In genomic region chr20:63976980-63977391, GRCh38 we compare ENCODE assay signal across 12 cellular contexts. TPM values are rescaled to one million over a fixed set of nuclear protein-coding genes. Genes with fewer than 3 reads are reported as not detected.
DNase-seq lines count a peak whose midpoint lies in the region; ATAC-seq and TF ChIP-seq lines count a peak whose summit lies in the region.
"Had no signal": no experiment of that assay in that cellular context is flagged by ENCODE, and none has a peak within 500 bp of the region (broad histone marks: within the 10 kb centered on the region; RNA-seq: fewer than 3 reads in every experiment).

No MANE protein-coding gene starts in this region.

- no peak overlapping the region for H3K4me3 ChIP-seq in psoas muscle
- H3K4me3 ChIP-seq in brain microvascular endothelial cell (ENCODE audit: low read depth, low read length) = no peak overlapping the region

- peaks cover 50% of the 10 kb centered on the region for H3K4me1 Mint-ChIP-seq in T-helper 17 cell

- H3K27ac Mint-ChIP-seq in T-helper 17 cell = peak overlapping the region; percentile 84

- TF ChIP-seq CTCF in psoas muscle (IDR thresholded peaks at IDR 0.05) (no peak), brain microvascular endothelial cell (IDR thresholded peaks at IDR 0.05; ENCODE audit: low read depth, low read length, missing control alignments) (no peak)

- in situ Hi-C loops in brain microvascular endothelial cell (cut with HindIII; ENCODE audit: low pct_ligation_motif_present, low sequenced_read_pairs) = no loop called here

- H3K9me3 ChIP-seq in T-helper 17 cell (ENCODE audit: control insufficient read depth, low read length, poor library complexity, severe bottlenecking) (no peaks in the 10 kb centered on the region), psoas muscle (no peaks in the 10 kb centered on the region)

- peaks cover 14% of the 10 kb centered on the region for H3K4me1 ChIP-seq in psoas muscle

- DNase-seq in left ventricle myocardium superior (peak; percentile 23), cardiac septum (ENCODE audit: low spot score) (no peak), T-helper 17 cell (no peak), islet precursor cell (peak; percentile 53), DMS53 (lab: John Stamatoyannopoulos, UW) (no peak), NCI-H2196 (lab: John Stamatoyannopoulos, UW; ENCODE audit: unreplicated experiment) (no peak), psoas muscle (no peak), brain microvascular endothelial cell (no peak)
- DNase-seq: C1 segment of cervical spinal cord; central memory CD4-positive, alpha-beta T cell; NCI-H2171; trophoblast cell had no signal

- H3K27ac ChIP-seq in psoas muscle (no peak overlapping the region), brain microvascular endothelial cell (no peak overlapping the region)

- H3K36me3 Mint-ChIP-seq in T-helper 17 cell (ENCODE audit: low read depth) = peaks cover 11% of the 10 kb centered on the region

- no peaks in the 10 kb centered on the region for H3K27me3 Mint-ChIP-seq in T-helper 17 cell

- H3K27me3 ChIP-seq in psoas muscle (ENCODE audit: insufficient read depth in 3 of 3, low read length in 2 of 3) = peaks cover 0 to 3% (median 0%) of the 10 kb centered on the region in 3 donors
- no peaks in the 10 kb centered on the region for H3K27me3 ChIP-seq in brain microvascular endothelial cell (replicated peaks)

- WGBS in psoas muscle, 3 donors = 79 to 92% (median 80%) methylated on average over 16 of the region's 16 CpGs

- intact Hi-C loops in left ventricle myocardium superior (cut with micrococcal nuclease) = no loop called here
- intact Hi-C loops in cardiac septum (cut with DNase I) = loop anchor here (10.0 kb wide), 1 partner anchor 192 kb away; no protein-coding TSS in a partner anchor
- intact Hi-C loops in psoas muscle (cut with DNase I) = no loop called here

- H3K4me3 Mint-ChIP-seq in T-helper 17 cell = peak overlapping the region; percentile 76

- ATAC-seq in left ventricle myocardium superior = no peak
- no peak for ATAC-seq in T-helper 17 cell
- ATAC-seq in psoas muscle = no peak

- H3K36me3 ChIP-seq in psoas muscle (ENCODE audit: insufficient read depth in 1 of 2, low read depth in 1 of 2) (no peaks in the 10 kb centered on the region), brain microvascular endothelial cell (replicated peaks) (no peaks in the 10 kb centered on the region)

RNA-seq across cellular contexts. Expression of gene SAMD10, which starts 2.5 kb away (rescaled TPM):
- total RNA-seq in left ventricle myocardium superior = 6.4 TPM
- total RNA-seq in cardiac septum = 4.0 TPM
- total RNA-seq in T-helper 17 cell = 10 to 100 TPM; 17.2 to 20.2 TPM
- under 1 TPM; 0.32 to 0.84 (median 0.55) TPM for total RNA-seq in psoas muscle
- polyA plus RNA-seq in psoas muscle = 1 to 10 TPM in 1 of 3 donors, under 1 TPM in 2; 0.44 to 5.5 (median 0.92) TPM

RNA-seq across cellular contexts. Expression of gene PRPF6, which starts 3.9 kb away (rescaled TPM):
- total RNA-seq in left ventricle myocardium superior (50.6 TPM), cardiac septum (47.5 TPM), T-helper 17 cell (10 to 100 TPM; 63.8 to 64.9 TPM), psoas muscle (10 to 100 TPM; 51.0 to 63.1 (median 59.8) TPM)
- 10 to 100 TPM; 38.8 to 75.4 (median 52.5) TPM for polyA plus RNA-seq in psoas muscle

RNA-seq across cellular contexts. Expression of gene ZNF512B, which starts 7.3 kb away (rescaled TPM):
- total RNA-seq in left ventricle myocardium superior (14.0 TPM), cardiac septum (12.8 TPM), T-helper 17 cell (10 to 100 TPM; 17.9 to 18.8 TPM), psoas muscle (10 to 100 TPM in 3 of 4 donors, 1 to 10 TPM in 1; 10.0 to 14.4 (median 12.4) TPM)
- 1 to 10 TPM; 3.3 to 9.1 (median 5.6) TPM for polyA plus RNA-seq in psoas muscle

RNA-seq across cellular contexts. Expression of gene UCKL1, which starts 20.8 kb away (rescaled TPM):
- 59.9 TPM for total RNA-seq in left ventricle myocardium superior
- total RNA-seq in cardiac septum = 43.2 TPM
- 10 to 100 TPM; 41.6 to 42.5 TPM for total RNA-seq in T-helper 17 cell
- 10 to 100 TPM; 23.2 to 37.0 (median 35.5) TPM for total RNA-seq in psoas muscle
- polyA plus RNA-seq in psoas muscle = 10 to 100 TPM; 22.9 to 42.4 (median 40.5) TPM

RNA-seq across cellular contexts. Expression of gene C20orf204, which starts 59.0 kb away (rescaled TPM):
- total RNA-seq in left ventricle myocardium superior (0.35 TPM), cardiac septum (0.86 TPM), T-helper 17 cell (10 to 100 TPM in 1 of 2 donors, 1 to 10 TPM in 1; 7.8 to 10.4 TPM), psoas muscle (under 1 TPM; 0.25 to 0.71 (median 0.55) TPM)
- under 1 TPM in 2 of 3 donors, not detected in 1; 0.30 to 0.64 TPM for polyA plus RNA-seq in psoas muscle

Comparison
In these comparisons a context has a peak if more than half of its experiments do, and no peak if none do; other contexts are left out.
1. DNase-seq: peak in left ventricle myocardium superior (single experiment) and islet precursor cell (single experiment); none in cardiac septum (single experiment), T-helper 17 cell (0 of 3), DMS53 (single experiment), NCI-H2196 (single experiment), psoas muscle (0 of 2) and brain microvascular endothelial cell (single experiment).